ENCODE assay signal across 13 cellular contexts in the genomic region with DNA sequence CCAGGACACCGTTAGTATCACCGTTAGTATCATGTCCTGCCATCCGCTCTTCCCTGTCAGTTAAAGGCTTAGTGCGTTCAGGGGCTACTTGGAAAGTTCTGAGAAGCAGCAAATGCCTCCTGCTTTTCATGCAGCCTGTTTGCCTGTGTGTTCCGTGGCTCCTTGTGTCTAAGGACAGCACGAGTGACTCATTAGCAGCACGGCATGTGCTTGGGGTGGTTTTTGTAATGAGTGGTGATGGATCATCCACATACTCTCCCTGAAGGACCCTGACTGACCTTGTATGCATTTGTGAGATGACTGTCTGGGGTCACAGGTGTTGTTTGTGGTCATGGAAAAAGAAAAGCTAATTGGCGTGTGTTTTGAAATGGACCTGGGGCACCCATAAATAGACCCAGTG.
A peak's percentile ranks its signal among the peaks of the same experiment; 100 is the strongest.
DNase-seq lines count a peak whose midpoint lies in the region; ATAC-seq and TF ChIP-seq lines count a peak whose summit lies in the region.
"Had no signal": no experiment of that assay in that cellular context is flagged by ENCODE, and none has a peak within 500 bp of the region (broad histone marks: within the 10 kb centered on the region; RNA-seq: fewer than 3 reads in every experiment).

No MANE protein-coding gene starts in this region.

- peak overlapping the region; percentile 84 for H3K27ac ChIP-seq in psoas muscle
- no peak overlapping the region for H3K27ac ChIP-seq in CD4-positive, alpha-beta memory T cell (ENCODE audit: low read depth, low read length)

- CTCF ChIA-PET in BJ (lab: Yijun Ruan, JAX) = no interaction called here
- CTCF ChIA-PET in CD4-positive, alpha-beta memory T cell (lab: Charles Lee; ENCODE audit: partially characterized antibody) = no interaction called here

- DNase-seq in BJ (ENCODE audit: low read depth) (peak; percentile 85), adipocyte (ENCODE audit: low read depth) (peak; percentile 75), glutamatergic neuron (no peak), psoas muscle (peak; percentile 58 to 82)
- no peak for DNase-seq in CD4-positive, alpha-beta memory T cell
- DNase-seq in NK-92 treated with Interleukin-12 subunit alpha and Interleukin-12 subunit beta, amount 100 ng/mL, for 24 hours (lab: John Stamatoyannopoulos, UW) = no peak
- DNase-seq: effector memory CD4-positive, alpha-beta T cell; NCI-H524 treated with DMSO at 0.1 percent for 48 hours had no signal

- H3K36me3 ChIP-seq in BJ (ENCODE audit: control insufficient read depth, insufficient read depth, low read length) (no peaks in the 10 kb centered on the region), adipocyte (ENCODE audit: control insufficient read depth, insufficient read depth, low read length, severe bottlenecking) (no peaks in the 10 kb centered on the region), psoas muscle (ENCODE audit: insufficient read depth in 1 of 2, low read depth in 1 of 2) (no peaks in the 10 kb centered on the region)
- H3K36me3 ChIP-seq in CD4-positive, alpha-beta memory T cell (ENCODE audit: insufficient read depth, low read length) = no peaks in the 10 kb centered on the region
- H3K36me3 ChIP-seq: HAP-1 had no signal

- ATAC-seq in psoas muscle (peak; percentile 88 to 97 (median 96)), GM21825 (IDR thresholded peaks at IDR 0.05; ENCODE audit: unreplicated experiment) (no peak), HG02981 (IDR thresholded peaks at IDR 0.05; ENCODE audit: unreplicated experiment) (no peak)
- ATAC-seq: HepG2 had no signal

- POLR2A ChIA-PET in BJ (lab: Charles Lee) = no interaction called here
- POLR2A ChIA-PET in CD4-positive, alpha-beta memory T cell (lab: Charles Lee; ENCODE audit: partially characterized antibody) = no interaction called here

- peaks cover 3% of the 10 kb centered on the region for H3K9me3 Mint-ChIP-seq in glutamatergic neuron (ENCODE audit: unreplicated experiment)
- peaks cover 0 to 5% (median 0%) of the 10 kb centered on the region in 8 donors for H3K9me3 Mint-ChIP-seq in CD4-positive, alpha-beta memory T cell
- H3K9me3 Mint-ChIP-seq: T-helper 2 cell treated with Interferon-gamma antibody and Interleukin-4, amounts not matched to agents 5 μg/mL and 100 μg/mL, for 36 hours had no signal

- WGBS in psoas muscle, 3 donors = 24 to 43% (median 28%) methylated on average over 8 of the region's 8 CpGs

- no peak for TF ChIP-seq CTCF in BJ (IDR thresholded peaks at IDR 0.05; ENCODE audit: insufficient read depth, low read depth, low read length)
- TF ChIP-seq CTCF in glutamatergic neuron (IDR thresholded peaks at IDR 0.05; ENCODE audit: partially characterized antibody, unreplicated experiment) = no peak
- no peak for TF ChIP-seq CTCF in psoas muscle (IDR thresholded peaks at IDR 0.05)

- H3K4me3 ChIP-seq in BJ (ENCODE audit: low read depth, low read length) = no peak overlapping the region
- peak overlapping the region; percentile 57 for H3K4me3 ChIP-seq in adipocyte (ENCODE audit: low read length)
- H3K4me3 ChIP-seq in psoas muscle = no peak overlapping the region
- H3K4me3 ChIP-seq in CD4-positive, alpha-beta memory T cell (ENCODE audit: low read length in 2 of 2) = no peak overlapping the region
- H3K4me3 ChIP-seq: HAP-1 had no signal

- H3K27me3 ChIP-seq in BJ (ENCODE audit: control insufficient read depth, insufficient read depth, low read length) (no peaks in the 10 kb centered on the region), adipocyte (replicated peaks; ENCODE audit: control insufficient read depth, insufficient read depth, low read length) (no peaks in the 10 kb centered on the region), psoas muscle (ENCODE audit: insufficient read depth in 3 of 3, low read length in 2 of 3) (no peaks in the 10 kb centered on the region)
- H3K27me3 ChIP-seq in CD4-positive, alpha-beta memory T cell (ENCODE audit: insufficient read depth, low read length) = no peaks in the 10 kb centered on the region

- H3K27me3 Mint-ChIP-seq in glutamatergic neuron (ENCODE audit: unreplicated experiment) = peaks cover 6% of the 10 kb centered on the region
- peaks cover 0 to 2% of the 10 kb centered on the region in 2 donors for H3K27me3 Mint-ChIP-seq in CD4-positive, alpha-beta memory T cell

- peaks cover 45% of the 10 kb centered on the region for H3K4me1 ChIP-seq in adipocyte (ENCODE audit: control insufficient read depth, insufficient read depth, low read length)
- H3K4me1 ChIP-seq in psoas muscle = peaks cover 48% of the 10 kb centered on the region
- no peaks in the 10 kb centered on the region for H3K4me1 ChIP-seq in CD4-positive, alpha-beta memory T cell (ENCODE audit: insufficient read depth, low read length)
- H3K4me1 ChIP-seq: HAP-1 had no signal

- H3K9ac ChIP-seq in adipocyte (ENCODE audit: low read length) = peak overlapping the region; percentile 68

- intact Hi-C loops in psoas muscle (cut with DNase I) = loop anchor here in 1 of 2 donors (5.0 kb wide), 2 partner anchors 139 to 219 kb away; no protein-coding TSS in a partner anchor
- intact Hi-C loops in CD4-positive, alpha-beta memory T cell (cut with micrococcal nuclease) = no loop called here

- H3K36me3 Mint-ChIP-seq in glutamatergic neuron (ENCODE audit: unreplicated experiment) = peaks cover 4% of the 10 kb centered on the region
- no peaks in the 10 kb centered on the region for H3K36me3 Mint-ChIP-seq in CD4-positive, alpha-beta memory T cell

- peak overlapping the region; percentile 62 for H3K27ac Mint-ChIP-seq in glutamatergic neuron (ENCODE audit: unreplicated experiment)
- H3K27ac Mint-ChIP-seq in CD4-positive, alpha-beta memory T cell = no peak overlapping the region
- H3K27ac Mint-ChIP-seq: T-helper 2 cell treated with Interferon-gamma antibody and Interleukin-4, amounts not matched to agents 5 μg/mL and 100 μg/mL, for 36 hours had no signal

- peaks cover 25% of the 10 kb centered on the region for H3K4me1 Mint-ChIP-seq in glutamatergic neuron (ENCODE audit: low read depth, unreplicated experiment)
- H3K4me1 Mint-ChIP-seq in CD4-positive, alpha-beta memory T cell = no peaks in the 10 kb centered on the region

- no peak overlapping the region for H3K4me3 Mint-ChIP-seq in glutamatergic neuron (ENCODE audit: unreplicated experiment)
- no peak overlapping the region for H3K4me3 Mint-ChIP-seq in CD4-positive, alpha-beta memory T cell
- H3K4me3 Mint-ChIP-seq: T-helper 2 cell treated with Interferon-gamma antibody and Interleukin-4, amounts not matched to agents 5 μg/mL and 100 μg/mL, for 36 hours had no signal

- H3K9me3 ChIP-seq in adipocyte (ENCODE audit: control insufficient read depth, low read length) (no peaks in the 10 kb centered on the region), psoas muscle (no peaks in the 10 kb centered on the region)
- no peaks in the 10 kb centered on the region for H3K9me3 ChIP-seq in CD4-positive, alpha-beta memory T cell (ENCODE audit: control insufficient read depth in 1 of 2, low read length in 2 of 2)
- H3K9me3 ChIP-seq: HAP-1 had no signal

Comparison
In these comparisons a context has a peak if more than half of its experiments do, and no peak if none do; other contexts are left out.
1. DNase-seq: peak in BJ (single experiment), adipocyte (single experiment) and psoas muscle (2 of 2); none in glutamatergic neuron (single experiment), CD4-positive, alpha-beta memory T cell (0 of 5) and NK-92 treated with Interleukin-12 subunit alpha and Interleukin-12 subunit beta, amount 100 ng/mL, for 24 hours (single experiment).
2. ATAC-seq: peak in psoas muscle (4 of 4); none in GM21825 (single experiment) and HG02981 (single experiment).